29 cellular contexts compared by ENCODE assay signal in genomic region chr5:32578362-32578761, GRCh38.
"Had no signal": no experiment of that assay in that cellular context is flagged by ENCODE, and none has a peak within 500 bp of the region (broad histone marks: within the 10 kb centered on the region; RNA-seq: fewer than 3 reads in every experiment).

No MANE protein-coding gene starts in this region.

- H3K4me2 ChIP-seq: neural progenitor cell had no signal

- DNase-seq: activated CD4-positive, alpha-beta memory T cell treated with anti-CD3 and anti-CD28 coated beads for 36 hours; activated CD4-positive, alpha-beta T cell treated with anti-CD3 and anti-CD28 coated beads, Interleukin-2, amount 10 ng/mL, durations not matched to agents 24 days and 14 days; activated CD4-positive, CD25-positive, alpha-beta regulatory T cell treated with anti-CD3 and anti-CD28 coated beads, Interleukin-2, amount 50 U/mL, for 72 hours; activated CD8-positive, alpha-beta memory T cell treated with anti-CD3 and anti-CD28 coated beads, Interleukin-2, amount 50 U/mL, for 4 hours; activated gamma-delta T cell; activated naive CD4-positive, alpha-beta T cell treated with anti-CD3 and anti-CD28 coated beads, Interleukin-2, amount 10 ng/mL, durations not matched to agents 7 days and 5 days; activated T-cell treated with anti-CD3 and anti-CD28 coated beads, Interleukin-2, amount 50 U/mL, for 24 hours; amniotic stem cell; brain microvascular endothelial cell; dorsolateral prefrontal cortex; effector memory CD4-positive, alpha-beta T cell; islet precursor cell; left ventricle myocardium inferior; mesendoderm; natural killer cell; occipital lobe; psoas muscle; right cardiac atrium; spleen; stimulated activated CD4-positive, alpha-beta T cell treated with anti-CD3 and anti-CD28 coated beads, Interleukin-2, amount 100 ng/mL, for 48 hours; T1000; thyroid gland; upper lobe of left lung had no signal

- H3K27me3 Mint-ChIP-seq: activated CD4-positive, alpha-beta memory T cell treated with anti-CD3 and anti-CD28 coated beads for 36 hours; activated CD4-positive, alpha-beta T cell treated with anti-CD3 and anti-CD28 coated beads, Interleukin-2, amount 10 ng/mL, durations not matched to agents 24 days and 14 days; activated T-cell treated with anti-CD3 and anti-CD28 coated beads, Interleukin-2, amount 50 U/mL, for 24 hours; stimulated activated naive CD8-positive, alpha-beta T cell treated with anti-CD3 and anti-CD28 coated beads, Interleukin-15, Interleukin-2, amounts not matched to agents 100 ng/mL and 50 ng/mL, for 24 hours had no signal

- H3K9me3 ChIP-seq: left ventricle myocardium inferior, psoas muscle, spleen, thyroid gland, upper lobe of left lung, vagina had no signal

- H3K27ac Mint-ChIP-seq: activated CD4-positive, alpha-beta memory T cell treated with anti-CD3 and anti-CD28 coated beads for 36 hours; activated CD4-positive, alpha-beta T cell treated with anti-CD3 and anti-CD28 coated beads, Interleukin-2, amount 10 ng/mL, durations not matched to agents 24 days and 14 days; activated naive CD4-positive, alpha-beta T cell treated with anti-CD3 and anti-CD28 coated beads, Interleukin-2, amount 10 ng/mL, durations not matched to agents 7 days and 5 days; activated T-cell treated with anti-CD3 and anti-CD28 coated beads, Interleukin-2, amount 50 U/mL, for 24 hours; natural killer cell; neural progenitor cell; stimulated activated naive CD8-positive, alpha-beta T cell treated with anti-CD3 and anti-CD28 coated beads, Interleukin-15, Interleukin-2, amounts not matched to agents 100 ng/mL and 50 ng/mL, for 24 hours had no signal

- H3K4me1 ChIP-seq: neural progenitor cell, parathyroid adenoma, psoas muscle, thyroid gland, vagina had no signal

- H3K79me2 ChIP-seq: parathyroid adenoma had no signal

- H3K27ac ChIP-seq: brain microvascular endothelial cell, coronary artery, dorsolateral prefrontal cortex, left ventricle myocardium inferior, neural progenitor cell, parathyroid adenoma, psoas muscle, spleen, thyroid gland, upper lobe of left lung, vagina had no signal

- H3K4me3 ChIP-seq: coronary artery, dorsolateral prefrontal cortex, left ventricle myocardium inferior, lung, neural progenitor cell, psoas muscle, spleen, thyroid gland, upper lobe of left lung, vagina had no signal

- H3K9ac ChIP-seq: neural progenitor cell, parathyroid adenoma had no signal

- H3K27me3 ChIP-seq: brain microvascular endothelial cell, dorsolateral prefrontal cortex, neural progenitor cell, spleen, thyroid gland, upper lobe of left lung, vagina had no signal

- H3K9me3 Mint-ChIP-seq: activated CD4-positive, alpha-beta memory T cell treated with anti-CD3 and anti-CD28 coated beads for 36 hours; activated CD4-positive, alpha-beta T cell treated with anti-CD3 and anti-CD28 coated beads, Interleukin-2, amount 10 ng/mL, durations not matched to agents 24 days and 14 days; activated naive CD4-positive, alpha-beta T cell treated with anti-CD3 and anti-CD28 coated beads, Interleukin-2, amount 10 ng/mL, durations not matched to agents 7 days and 5 days; activated T-cell treated with anti-CD3 and anti-CD28 coated beads, Interleukin-2, amount 50 U/mL, for 24 hours; natural killer cell; neural progenitor cell; stimulated activated naive CD8-positive, alpha-beta T cell treated with anti-CD3 and anti-CD28 coated beads, Interleukin-15, Interleukin-2, amounts not matched to agents 100 ng/mL and 50 ng/mL, for 24 hours had no signal

- H2AFZ ChIP-seq: neural progenitor cell, parathyroid adenoma had no signal

- H3K4me3 Mint-ChIP-seq: activated CD4-positive, alpha-beta memory T cell treated with anti-CD3 and anti-CD28 coated beads for 36 hours; activated CD4-positive, alpha-beta T cell treated with anti-CD3 and anti-CD28 coated beads, Interleukin-2, amount 10 ng/mL, durations not matched to agents 24 days and 14 days; activated naive CD4-positive, alpha-beta T cell treated with anti-CD3 and anti-CD28 coated beads, Interleukin-2, amount 10 ng/mL, durations not matched to agents 7 days and 5 days; activated T-cell treated with anti-CD3 and anti-CD28 coated beads, Interleukin-2, amount 50 U/mL, for 24 hours; natural killer cell; neural progenitor cell; stimulated activated naive CD8-positive, alpha-beta T cell treated with anti-CD3 and anti-CD28 coated beads, Interleukin-15, Interleukin-2, amounts not matched to agents 100 ng/mL and 50 ng/mL, for 24 hours had no signal

- H3K36me3 Mint-ChIP-seq: natural killer cell, neural progenitor cell had no signal

- ATAC-seq: natural killer cell, psoas muscle, right cardiac atrium had no signal

- H3K36me3 ChIP-seq: brain microvascular endothelial cell, left ventricle myocardium inferior, neural progenitor cell, spleen, thyroid gland, upper lobe of left lung, vagina had no signal
